Comparison of ENCODE assay signal across 1 cellular context in genomic region chr10:87861953-87862643, GRCh38.
TF ChIP-seq lines count a peak whose summit lies in the region.

No MANE protein-coding gene starts in this region.

TF ChIP-seq in K562, 482 proteins besides CTCF, POLR2A, EP300 and RAD21 (continued from another document and continues in another):
- TF ChIP-seq ZBTB40 (IDR thresholded peaks at IDR 0.05) = peak; percentile 66
- no peak for TF ChIP-seq ZBTB40 (CRISPR knock-in tag; IDR thresholded peaks at IDR 0.05)
- peak; percentile 43 to 52 for TF ChIP-seq AFF1 (IDR thresholded peaks at IDR 0.05; ENCODE audit: low read depth in 1 of 2, partially characterized antibody in 2 of 2)
- TF ChIP-seq LEF1 (IDR thresholded peaks at IDR 0.05) = 0 out of 2 replicates have a peak, but pooled peaks have one; percentile 36
- no peak for TF ChIP-seq BCL6 (CRISPR knock-in tag; IDR thresholded peaks at IDR 0.05)
- TF ChIP-seq CCNT2 (IDR thresholded peaks at IDR 0.05; ENCODE audit: borderline replicate concordance, extremely low read depth, insufficient read length, low read depth, low read length) = peak; percentile 85
- peak; percentile 86 for TF ChIP-seq TFAP4 (CRISPR knock-in tag; IDR thresholded peaks at IDR 0.05; ENCODE audit: borderline replicate concordance)
- TF ChIP-seq GATAD2B (IDR thresholded peaks at IDR 0.05; ENCODE audit: borderline replicate concordance) = peak; percentile 82
- TF ChIP-seq RB1 (IDR thresholded peaks at IDR 0.05; ENCODE audit: low read depth) = peak; percentile 83
- TF ChIP-seq ETV5 (CRISPR knock-in tag; IDR thresholded peaks at IDR 0.05; ENCODE audit: low read depth) = peak; percentile 62
- TF ChIP-seq ZNF143 (CRISPR knock-in tag; IDR thresholded peaks at IDR 0.05) = no peak
- TF ChIP-seq GMEB1 (CRISPR knock-in tag; IDR thresholded peaks at IDR 0.05) = peak; percentile 76
- TF ChIP-seq NBN (IDR thresholded peaks at IDR 0.05; ENCODE audit: low read depth) = peak; percentile 66; the same call in 1 of the 2 replicates
- TF ChIP-seq STAG1 (CRISPR knock-in tag; IDR thresholded peaks at IDR 0.05; ENCODE audit: borderline replicate concordance) = no peak
- TF ChIP-seq XRCC5 (IDR thresholded peaks at IDR 0.05; ENCODE audit: low read depth, low read length) = peak; percentile 94
- peak; percentile 99 for TF ChIP-seq NEUROD1 (IDR thresholded peaks at IDR 0.05; ENCODE audit: borderline replicate concordance, low read depth, low read length, partially characterized antibody)
- TF ChIP-seq RBBP5 (IDR thresholded peaks at IDR 0.05; ENCODE audit: borderline replicate concordance, insufficient read depth, low read length, poor library complexity, severe bottlenecking) = peak; percentile 37
- no peak for TF ChIP-seq NR2F6 (CRISPR knock-in tag; IDR thresholded peaks at IDR 0.05)
- TF ChIP-seq NKRF (IDR thresholded peaks at IDR 0.05; ENCODE audit: borderline replicate concordance) = peak; percentile 66; the same call in 1 of the 2 replicates
- TF ChIP-seq NR2C1 (IDR thresholded peaks at IDR 0.05) = peak; percentile 65; the same call in 1 of the 2 replicates
- peak; percentile 78 for TF ChIP-seq NR2C1 (tag; IDR thresholded peaks at IDR 0.05)
- TF ChIP-seq KDM5B (IDR thresholded peaks at IDR 0.05; ENCODE audit: insufficient replicate concordance, low read depth, low read length) = peak; percentile 73
- no peak for TF ChIP-seq HOXB6 (CRISPR knock-in tag; IDR thresholded peaks at IDR 0.05; ENCODE audit: borderline replicate concordance)
- 0 out of 2 replicates have a peak, but pooled peaks have one; percentile 49 for TF ChIP-seq SMAD4 (CRISPR knock-in tag; conservative IDR thresholded peaks at IDR 0.05)
- no peak for TF ChIP-seq MEF2D (tag; conservative IDR thresholded peaks at IDR 0.05; ENCODE audit: low read depth)
- no peak for TF ChIP-seq DNMT1 (IDR thresholded peaks at IDR 0.05)
- TF ChIP-seq IRF2 (CRISPR knock-in tag; IDR thresholded peaks at IDR 0.05) = no peak
- peak in 1 of 3 experiments; percentile 77 for TF ChIP-seq YY1 (IDR thresholded peaks at IDR 0.05; ENCODE audit: borderline replicate concordance in 1 of 3, control insufficient read depth in 1 of 3, extremely low read depth in 1 of 3, insufficient read depth in 3 of 3, insufficient read length in 1 of 3, insufficient replicate concordance in 2 of 3, low read depth in 1 of 3, low read length in 2 of 3)
- peak; percentile 56 for TF ChIP-seq HMGN3 (IDR thresholded peaks at IDR 0.05; ENCODE audit: borderline replicate concordance, extremely low read depth, insufficient read length, low read depth, low read length)
- peak; percentile 82 to 83 for TF ChIP-seq E2F6 (IDR thresholded peaks at IDR 0.05; ENCODE audit: borderline replicate concordance in 1 of 2, extremely low read depth in 1 of 2, insufficient read depth in 1 of 2, insufficient read length in 1 of 2, low read depth in 1 of 2, low read length in 1 of 2, poor library complexity in 1 of 2, severe bottlenecking in 1 of 2)
- 0 out of 2 replicates have a peak, but pooled peaks have one; percentile 17 for TF ChIP-seq NCOR1 (IDR thresholded peaks at IDR 0.05)
- peak; percentile 33; the same call in 1 of the 2 replicates for TF ChIP-seq ZNF24 (IDR thresholded peaks at IDR 0.05)
- TF ChIP-seq GTF2F1 (IDR thresholded peaks at IDR 0.05; ENCODE audit: low read depth, low read length) = no peak
- TF ChIP-seq CLOCK (CRISPR knock-in tag; IDR thresholded peaks at IDR 0.05; ENCODE audit: borderline replicate concordance) = peak; percentile 59; the same call in 1 of the 2 replicates
- no peak for TF ChIP-seq HNRNPUL1 (IDR thresholded peaks at IDR 0.05; ENCODE audit: low read length)
- TF ChIP-seq TARDBP (IDR thresholded peaks at IDR 0.05) = peak; percentile 55; the same call in 1 of the 2 replicates
- TF ChIP-seq DMBX1 (CRISPR knock-in tag; IDR thresholded peaks at IDR 0.05; ENCODE audit: borderline replicate concordance) = peak; percentile 42; the same call in 1 of the 2 replicates
- TF ChIP-seq NR1H2 (CRISPR knock-in tag; IDR thresholded peaks at IDR 0.05) = no peak
- TF ChIP-seq RNF2 (IDR thresholded peaks at IDR 0.05) = peak; percentile 79
